ENCODE assay signal across 1 cellular context in the genomic region with DNA sequence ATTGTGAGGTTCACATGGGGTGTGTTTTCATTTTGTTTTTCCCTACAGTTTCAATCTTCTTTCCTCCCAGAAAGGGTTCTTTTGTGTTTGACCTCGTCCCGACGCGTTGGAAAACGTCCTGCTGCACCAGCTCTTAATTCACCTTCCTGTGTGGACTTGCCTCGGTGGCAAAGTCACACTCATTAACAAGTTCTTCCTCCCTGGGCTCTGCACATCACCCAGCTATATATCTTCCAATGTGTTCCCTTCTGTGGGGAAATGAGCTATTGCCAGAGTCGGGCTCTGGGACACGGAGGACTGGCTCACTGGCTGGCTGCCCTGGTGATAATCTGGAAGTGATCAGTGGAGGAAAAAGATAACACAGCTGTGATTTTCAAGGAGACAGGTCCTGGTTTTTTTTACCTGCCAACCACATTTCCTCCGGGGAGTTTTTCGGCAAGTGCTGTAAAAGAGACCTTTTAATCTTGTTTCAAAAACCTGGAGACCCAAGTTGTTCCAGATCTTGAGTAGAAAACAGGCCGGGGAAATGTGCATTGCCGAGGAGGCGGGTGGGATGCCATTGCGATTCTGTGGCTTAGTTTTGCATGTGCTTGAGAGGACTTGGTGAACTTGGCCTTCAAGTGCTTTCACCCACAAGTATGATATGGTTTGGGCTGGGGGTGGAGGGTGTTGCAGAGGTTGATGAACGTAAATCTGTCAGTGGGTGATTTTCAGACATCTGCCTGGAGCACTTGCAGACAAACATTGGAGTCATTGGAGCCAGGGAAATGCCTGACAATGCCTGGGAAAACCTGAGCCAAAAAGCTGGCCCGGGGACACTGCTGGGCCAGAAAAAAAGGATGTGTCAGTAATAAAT.
TF ChIP-seq lines count a peak whose summit lies in the region.

No MANE protein-coding gene starts in this region.

TF ChIP-seq in GM23338, 12 proteins besides CTCF, POLR2A, EP300 and RAD21:
- TF ChIP-seq EZH2phosphoT487 (IDR thresholded peaks at IDR 0.05; ENCODE audit: unreplicated experiment) (no peak), ZNF331 (CRISPR knock-in tag; IDR thresholded peaks at IDR 0.05; ENCODE audit: low read depth) (no peak), CREB1 (CRISPR knock-in tag; IDR thresholded peaks at IDR 0.05; ENCODE audit: low read depth) (no peak)
- TF ChIP-seq, protein P1, sequence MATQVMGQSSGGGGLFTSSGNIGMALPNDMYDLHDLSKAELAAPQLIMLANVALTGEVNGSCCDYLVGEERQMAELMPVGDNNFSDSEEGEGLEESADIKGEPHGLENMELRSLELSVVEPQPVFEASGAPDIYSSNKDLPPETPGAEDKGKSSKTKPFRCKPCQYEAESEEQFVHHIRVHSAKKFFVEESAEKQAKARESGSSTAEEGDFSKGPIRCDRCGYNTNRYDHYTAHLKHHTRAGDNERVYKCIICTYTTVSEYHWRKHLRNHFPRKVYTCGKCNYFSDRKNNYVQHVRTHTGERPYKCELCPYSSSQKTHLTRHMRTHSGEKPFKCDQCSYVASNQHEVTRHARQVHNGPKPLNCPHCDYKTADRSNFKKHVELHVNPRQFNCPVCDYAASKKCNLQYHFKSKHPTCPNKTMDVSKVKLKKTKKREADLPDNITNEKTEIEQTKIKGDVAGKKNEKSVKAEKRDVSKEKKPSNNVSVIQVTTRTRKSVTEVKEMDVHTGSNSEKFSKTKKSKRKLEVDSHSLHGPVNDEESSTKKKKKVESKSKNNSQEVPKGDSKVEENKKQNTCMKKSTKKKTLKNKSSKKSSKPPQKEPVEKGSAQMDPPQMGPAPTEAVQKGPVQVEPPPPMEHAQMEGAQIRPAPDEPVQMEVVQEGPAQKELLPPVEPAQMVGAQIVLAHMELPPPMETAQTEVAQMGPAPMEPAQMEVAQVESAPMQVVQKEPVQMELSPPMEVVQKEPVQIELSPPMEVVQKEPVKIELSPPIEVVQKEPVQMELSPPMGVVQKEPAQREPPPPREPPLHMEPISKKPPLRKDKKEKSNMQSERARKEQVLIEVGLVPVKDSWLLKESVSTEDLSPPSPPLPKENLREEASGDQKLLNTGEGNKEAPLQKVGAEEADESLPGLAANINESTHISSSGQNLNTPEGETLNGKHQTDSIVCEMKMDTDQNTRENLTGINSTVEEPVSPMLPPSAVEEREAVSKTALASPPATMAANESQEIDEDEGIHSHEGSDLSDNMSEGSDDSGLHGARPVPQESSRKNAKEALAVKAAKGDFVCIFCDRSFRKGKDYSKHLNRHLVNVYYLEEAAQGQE (IDR thresholded peaks at IDR 0.05; ENCODE audit: unreplicated experiment): no peak
- TF ChIP-seq, protein P2, sequence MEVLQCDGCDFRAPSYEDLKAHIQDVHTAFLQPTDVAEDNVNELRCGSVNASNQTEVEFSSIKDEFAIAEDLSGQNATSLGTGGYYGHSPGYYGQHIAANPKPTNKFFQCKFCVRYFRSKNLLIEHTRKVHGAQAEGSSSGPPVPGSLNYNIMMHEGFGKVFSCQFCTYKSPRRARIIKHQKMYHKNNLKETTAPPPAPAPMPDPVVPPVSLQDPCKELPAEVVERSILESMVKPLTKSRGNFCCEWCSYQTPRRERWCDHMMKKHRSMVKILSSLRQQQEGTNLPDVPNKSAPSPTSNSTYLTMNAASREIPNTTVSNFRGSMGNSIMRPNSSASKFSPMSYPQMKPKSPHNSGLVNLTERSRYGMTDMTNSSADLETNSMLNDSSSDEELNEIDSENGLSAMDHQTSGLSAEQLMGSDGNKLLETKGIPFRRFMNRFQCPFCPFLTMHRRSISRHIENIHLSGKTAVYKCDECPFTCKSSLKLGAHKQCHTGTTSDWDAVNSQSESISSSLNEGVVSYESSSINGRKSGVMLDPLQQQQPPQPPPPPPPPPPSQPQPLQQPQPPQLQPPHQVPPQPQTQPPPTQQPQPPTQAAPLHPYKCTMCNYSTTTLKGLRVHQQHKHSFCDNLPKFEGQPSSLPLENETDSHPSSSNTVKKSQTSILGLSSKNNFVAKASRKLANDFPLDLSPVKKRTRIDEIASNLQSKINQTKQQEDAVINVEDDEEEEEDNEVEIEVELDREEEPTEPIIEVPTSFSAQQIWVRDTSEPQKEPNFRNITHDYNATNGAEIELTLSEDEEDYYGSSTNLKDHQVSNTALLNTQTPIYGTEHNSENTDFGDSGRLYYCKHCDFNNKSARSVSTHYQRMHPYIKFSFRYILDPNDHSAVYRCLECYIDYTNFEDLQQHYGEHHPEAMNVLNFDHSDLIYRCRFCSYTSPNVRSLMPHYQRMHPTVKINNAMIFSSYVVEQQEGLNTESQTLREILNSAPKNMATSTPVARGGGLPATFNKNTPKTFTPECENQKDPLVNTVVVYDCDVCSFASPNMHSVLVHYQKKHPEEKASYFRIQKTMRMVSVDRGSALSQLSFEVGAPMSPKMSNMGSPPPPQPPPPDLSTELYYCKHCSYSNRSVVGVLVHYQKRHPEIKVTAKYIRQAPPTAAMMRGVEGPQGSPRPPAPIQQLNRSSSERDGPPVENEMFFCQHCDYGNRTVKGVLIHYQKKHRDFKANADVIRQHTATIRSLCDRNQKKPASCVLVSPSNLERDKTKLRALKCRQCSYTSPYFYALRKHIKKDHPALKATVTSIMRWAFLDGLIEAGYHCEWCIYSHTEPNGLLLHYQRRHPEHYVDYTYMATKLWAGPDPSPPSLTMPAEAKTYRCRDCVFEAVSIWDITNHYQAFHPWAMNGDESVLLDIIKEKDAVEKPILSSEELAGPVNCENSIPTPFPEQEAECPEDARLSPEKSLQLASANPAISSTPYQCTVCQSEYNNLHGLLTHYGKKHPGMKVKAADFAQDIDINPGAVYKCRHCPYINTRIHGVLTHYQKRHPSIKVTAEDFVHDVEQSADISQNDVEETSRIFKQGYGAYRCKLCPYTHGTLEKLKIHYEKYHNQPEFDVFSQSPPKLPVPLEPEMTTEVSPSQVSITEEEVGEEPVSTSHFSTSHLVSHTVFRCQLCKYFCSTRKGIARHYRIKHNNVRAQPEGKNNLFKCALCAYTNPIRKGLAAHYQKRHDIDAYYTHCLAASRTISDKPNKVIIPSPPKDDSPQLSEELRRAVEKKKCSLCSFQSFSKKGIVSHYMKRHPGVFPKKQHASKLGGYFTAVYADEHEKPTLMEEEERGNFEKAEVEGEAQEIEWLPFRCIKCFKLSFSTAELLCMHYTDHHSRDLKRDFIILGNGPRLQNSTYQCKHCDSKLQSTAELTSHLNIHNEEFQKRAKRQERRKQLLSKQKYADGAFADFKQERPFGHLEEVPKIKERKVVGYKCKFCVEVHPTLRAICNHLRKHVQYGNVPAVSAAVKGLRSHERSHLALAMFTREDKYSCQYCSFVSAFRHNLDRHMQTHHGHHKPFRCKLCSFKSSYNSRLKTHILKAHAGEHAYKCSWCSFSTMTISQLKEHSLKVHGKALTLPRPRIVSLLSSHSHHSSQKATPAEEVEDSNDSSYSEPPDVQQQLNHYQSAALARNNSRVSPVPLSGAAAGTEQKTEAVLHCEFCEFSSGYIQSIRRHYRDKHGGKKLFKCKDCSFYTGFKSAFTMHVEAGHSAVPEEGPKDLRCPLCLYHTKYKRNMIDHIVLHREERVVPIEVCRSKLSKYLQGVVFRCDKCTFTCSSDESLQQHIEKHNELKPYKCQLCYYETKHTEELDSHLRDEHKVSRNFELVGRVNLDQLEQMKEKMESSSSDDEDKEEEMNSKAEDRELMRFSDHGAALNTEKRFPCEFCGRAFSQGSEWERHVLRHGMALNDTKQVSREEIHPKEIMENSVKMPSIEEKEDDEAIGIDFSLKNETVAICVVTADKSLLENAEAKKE (CRISPR knock-in tag; IDR thresholded peaks at IDR 0.05): no peak
TF ChIP-seq in GM23338: peak in this region for 0.
